1 cellular context compared by ENCODE assay signal in the genomic region with DNA sequence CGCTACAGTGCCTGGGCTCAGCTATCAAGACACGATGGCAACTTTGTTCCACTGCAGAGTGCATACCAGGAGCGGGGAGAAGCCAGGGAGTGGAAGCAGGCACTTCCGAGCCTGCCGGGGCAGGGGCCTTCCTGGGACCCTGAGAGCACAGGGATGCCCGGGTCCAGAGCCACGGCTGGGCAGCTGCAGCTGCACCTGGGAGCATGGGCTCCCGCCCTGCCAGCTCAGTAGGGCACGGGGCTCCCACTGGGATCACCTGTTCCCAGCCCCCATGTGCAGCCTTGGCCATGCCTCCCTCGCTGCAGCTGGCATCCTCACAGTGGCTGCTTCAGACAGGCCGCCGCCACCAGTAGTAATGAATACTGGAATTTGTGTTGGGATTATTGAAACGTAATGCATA.
TF ChIP-seq lines count a peak whose summit lies in the region.

No MANE protein-coding gene starts in this region.

TF ChIP-seq in HepG2, 621 proteins besides CTCF, POLR2A, EP300 and RAD21:
- TF ChIP-seq HOXA5 (CRISPR knock-in tag; IDR thresholded peaks at IDR 0.05) (no peak), SPEN (CRISPR knock-in tag; IDR thresholded peaks at IDR 0.05; ENCODE audit: low read depth) (no peak)
